In genomic region chr12:47828008-47828966, GRCh38 we compare ENCODE assay signal across 10 cellular contexts. TPM values are rescaled to one million over a fixed set of nuclear protein-coding genes. Genes with fewer than 3 reads are reported as not detected.
DNase-seq lines count a peak whose midpoint lies in the region; ATAC-seq and TF ChIP-seq lines count a peak whose summit lies in the region.
"Had no signal": no experiment of that assay in that cellular context is flagged by ENCODE, and none has a peak within 500 bp of the region (broad histone marks: within the 10 kb centered on the region; RNA-seq: fewer than 3 reads in every experiment).

No MANE protein-coding gene starts in this region.

- intact Hi-C loops in ascending aorta (cut with DNase I), result loop anchor here (10.0 kb wide), 1 partner anchor 723 kb away; no protein-coding TSS in a partner anchor

- TF ChIP-seq EP300 in suprapubic skin (IDR thresholded peaks at IDR 0.05), result no peak

- no peaks in the 10 kb centered on the region for H3K27me3 ChIP-seq in ascending aorta
- H3K27me3 ChIP-seq in liver (ENCODE audit: control insufficient read depth in 4 of 4, insufficient read depth in 4 of 4, low read length in 3 of 4), result no peaks in the 10 kb centered on the region
- no peaks in the 10 kb centered on the region for H3K27me3 ChIP-seq in suprapubic skin

- H3K9ac ChIP-seq in liver (ENCODE audit: low read depth in 1 of 2, low read length in 2 of 2), result no peak overlapping the region

- no peaks in the 10 kb centered on the region for H3K36me3 ChIP-seq in ascending aorta
- no peaks in the 10 kb centered on the region for H3K36me3 ChIP-seq in liver (ENCODE audit: control insufficient read depth in 4 of 4, insufficient read depth in 3 of 4, low read depth in 1 of 4, low read length in 3 of 4)
- H3K36me3 ChIP-seq in suprapubic skin, result no peaks in the 10 kb centered on the region

- H3K9me3 ChIP-seq in ascending aorta (no peaks in the 10 kb centered on the region), liver (ENCODE audit: control insufficient read depth in 4 of 4, low read length in 3 of 4) (no peaks in the 10 kb centered on the region), suprapubic skin (no peaks in the 10 kb centered on the region)

- TF ChIP-seq RAD21 in liver (IDR thresholded peaks at IDR 0.05), result no peak

- no peak for ATAC-seq in HG03025 (IDR thresholded peaks at IDR 0.05; ENCODE audit: low FRiP score, unreplicated experiment)

- H3K4me1 ChIP-seq in ascending aorta, result peaks cover 13 to 54% of the 10 kb centered on the region in 2 donors
- peaks cover 0 to 4% (median 0%) of the 10 kb centered on the region in 4 donors for H3K4me1 ChIP-seq in liver (ENCODE audit: control insufficient read depth in 4 of 4, insufficient read depth in 4 of 4, low read length in 3 of 4)
- H3K4me1 ChIP-seq in suprapubic skin, result peaks cover 77% of the 10 kb centered on the region

- no peak overlapping the region for H3K4me3 ChIP-seq in ascending aorta
- H3K4me3 ChIP-seq in liver (ENCODE audit: low read depth in 1 of 3, low read length in 3 of 3), result no peak overlapping the region
- H3K4me3 ChIP-seq in suprapubic skin, result no peak overlapping the region

- DNase-seq in OCI-M1 (lab: John Stamatoyannopoulos, UW) (peak; percentile 56), ascending aorta (ENCODE audit: low spot score in 2 of 2) (no peak), suprapubic skin (ENCODE audit: low spot score in 2 of 2) (no peak), erythroblast (lab: John Stamatoyannopoulos, UW) (no peak), NAMALWA (ENCODE audit: low spot score) (no peak), SKM-1 treated with dmso at 0.1 percent for 144 hours (lab: John Stamatoyannopoulos, UW; ENCODE audit: unreplicated experiment) (no peak)
- DNase-seq: GOT3, midbrain had no signal

- TF ChIP-seq POLR2A in suprapubic skin (IDR thresholded peaks at IDR 0.05) (no peak), erythroblast (IDR thresholded peaks at IDR 0.05; ENCODE audit: low read length) (no peak)

- TF ChIP-seq CTCF in ascending aorta (IDR thresholded peaks at IDR 0.05), result no peak
- no peak for TF ChIP-seq CTCF in liver (IDR thresholded peaks at IDR 0.05; ENCODE audit: low read depth, low read length, missing input control)
- TF ChIP-seq CTCF in suprapubic skin (IDR thresholded peaks at IDR 0.05), result no peak

- H3K27ac ChIP-seq in ascending aorta (peak overlapping the region; percentile 83 to 97), liver (ENCODE audit: low read depth in 1 of 2, low read length in 2 of 2) (peak overlapping the region; percentile 9 to 46), suprapubic skin (peak overlapping the region; percentile 90)

- 80% methylated on average over 14 of the region's 14 CpGs for WGBS in liver
- 32% methylated on average over 12 of the region's 14 CpGs for WGBS in suprapubic skin

TF ChIP-seq in liver, 16 proteins besides CTCF, POLR2A, EP300 and RAD21:
- TF ChIP-seq SP1 (IDR thresholded peaks at IDR 0.05), result no peak

RNA-seq across cellular contexts. Expression of gene HDAC7, which starts 8.6 kb away (rescaled TPM):
- total RNA-seq in ascending aorta, result 202 TPM
- 10 to 100 TPM in 1 of 2 donors, 1 to 10 TPM in 1; 7.1 to 14.7 TPM for total RNA-seq in liver
- 1 to 10 TPM; 3.5 to 7.2 TPM for polyA plus RNA-seq in liver
- total RNA-seq in suprapubic skin, result 100 to 1,000 TPM in 1 of 4 donors, 10 to 100 TPM in 3; 47.9 to 152 (median 76.2) TPM

RNA-seq across cellular contexts. Expression of gene SLC48A1, which starts 55.2 kb away (rescaled TPM):
- total RNA-seq in ascending aorta (144 TPM), liver (10 to 100 TPM in 1 of 2 donors, 1 to 10 TPM in 1; 6.1 to 15.4 TPM), suprapubic skin (10 to 100 TPM; 38.2 to 53.6 (median 44.7) TPM)
- polyA plus RNA-seq in liver, result 10 to 100 TPM in 1 of 2 donors, 1 to 10 TPM in 1; 8.3 to 10.4 TPM

Comparison
In these comparisons a context has a peak if more than half of its experiments do, and no peak if none do; other contexts are left out.
1. H3K27ac ChIP-seq: peak in every context shown above with its lines; median percentile 90 in ascending aorta; 90 in suprapubic skin; 28 in liver.